In genomic region chr20:62593616-62594015, GRCh38 we compare ENCODE assay signal across 22 cellular contexts.
"Had no signal": no experiment of that assay in that cellular context is flagged by ENCODE, and none has a peak within 500 bp of the region (broad histone marks: within the 10 kb centered on the region; RNA-seq: fewer than 3 reads in every experiment).

No MANE protein-coding gene starts in this region.

- H3K27me3 ChIP-seq: MG63 had no signal

- H3K9me3 ChIP-seq: SK-N-SH had no signal

- DNase-seq: IMR-90, Karpas-422, KG1, MG63, NCI-H1092, NCI-H1105 treated with DMSO at 0.1 percent for 48 hours, NCI-H1417 treated with DMSO at 0.1 percent for 48 hours, NCI-H146, NCI-H1694 treated with DMSO at 0.1 percent for 48 hours, NCI-H1930, NCI-H2081, NCI-H2107, NCI-H2227 treated with DMSO at 0.1 percent for 48 hours, NCI-H446, NCI-H510A, NCI-H524 treated with DMSO at 0.1 percent for 48 hours, NCI-H69, NCI-H774, SHP77, SK-N-SH, SW 1271 had no signal

- H3K36me3 ChIP-seq: MG63 had no signal

- ATAC-seq: HepG2 had no signal

- H3K4me3 ChIP-seq: MG63 had no signal
